1 cellular context compared by ENCODE assay signal in the genomic region with DNA sequence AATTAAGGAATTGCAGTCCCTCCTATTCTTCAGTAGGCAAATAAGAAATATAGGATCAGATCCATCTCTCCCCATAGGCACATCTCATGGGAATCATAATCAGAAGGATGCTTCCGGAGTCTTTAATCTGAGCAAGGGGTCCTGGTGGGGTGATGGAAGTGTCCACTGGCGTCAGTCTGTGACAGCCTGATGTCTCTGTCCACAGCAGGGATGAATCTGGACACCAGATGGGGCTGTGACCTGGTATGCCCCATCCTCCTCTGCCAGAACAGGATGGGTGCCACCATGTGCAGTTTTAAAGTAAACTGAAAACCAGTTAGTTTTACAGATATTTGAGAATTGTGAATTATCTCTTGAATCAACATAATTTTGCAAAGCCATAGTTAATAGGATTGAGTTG.
TF ChIP-seq lines count a peak whose summit lies in the region.

No MANE protein-coding gene starts in this region.

TF ChIP-seq in K562, 482 proteins besides CTCF, POLR2A, EP300 and RAD21:
- TF ChIP-seq, protein P1, sequence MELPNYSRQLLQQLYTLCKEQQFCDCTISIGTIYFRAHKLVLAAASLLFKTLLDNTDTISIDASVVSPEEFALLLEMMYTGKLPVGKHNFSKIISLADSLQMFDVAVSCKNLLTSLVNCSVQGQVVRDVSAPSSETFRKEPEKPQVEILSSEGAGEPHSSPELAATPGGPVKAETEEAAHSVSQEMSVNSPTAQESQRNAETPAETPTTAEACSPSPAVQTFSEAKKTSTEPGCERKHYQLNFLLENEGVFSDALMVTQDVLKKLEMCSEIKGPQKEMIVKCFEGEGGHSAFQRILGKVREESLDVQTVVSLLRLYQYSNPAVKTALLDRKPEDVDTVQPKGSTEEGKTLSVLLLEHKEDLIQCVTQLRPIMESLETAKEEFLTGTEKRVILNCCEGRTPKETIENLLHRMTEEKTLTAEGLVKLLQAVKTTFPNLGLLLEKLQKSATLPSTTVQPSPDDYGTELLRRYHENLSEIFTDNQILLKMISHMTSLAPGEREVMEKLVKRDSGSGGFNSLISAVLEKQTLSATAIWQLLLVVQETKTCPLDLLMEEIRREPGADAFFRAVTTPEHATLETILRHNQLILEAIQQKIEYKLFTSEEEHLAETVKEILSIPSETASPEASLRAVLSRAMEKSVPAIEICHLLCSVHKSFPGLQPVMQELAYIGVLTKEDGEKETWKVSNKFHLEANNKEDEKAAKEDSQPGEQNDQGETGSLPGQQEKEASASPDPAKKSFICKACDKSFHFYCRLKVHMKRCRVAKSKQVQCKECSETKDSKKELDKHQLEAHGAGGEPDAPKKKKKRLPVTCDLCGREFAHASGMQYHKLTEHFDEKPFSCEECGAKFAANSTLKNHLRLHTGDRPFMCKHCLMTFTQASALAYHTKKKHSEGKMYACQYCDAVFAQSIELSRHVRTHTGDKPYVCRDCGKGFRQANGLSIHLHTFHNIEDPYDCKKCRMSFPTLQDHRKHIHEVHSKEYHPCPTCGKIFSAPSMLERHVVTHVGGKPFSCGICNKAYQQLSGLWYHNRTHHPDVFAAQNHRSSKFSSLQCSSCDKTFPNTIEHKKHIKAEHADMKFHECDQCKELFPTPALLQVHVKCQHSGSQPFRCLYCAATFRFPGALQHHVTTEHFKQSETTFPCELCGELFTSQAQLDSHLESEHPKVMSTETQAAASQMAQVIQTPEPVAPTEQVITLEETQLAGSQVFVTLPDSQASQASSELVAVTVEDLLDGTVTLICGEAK (IDR thresholded peaks at IDR 0.05), result no peak
- TF ChIP-seq, protein P1 (CRISPR knock-in tag; IDR thresholded peaks at IDR 0.05), result no peak
- TF ChIP-seq STAT5A (IDR thresholded peaks at IDR 0.05; ENCODE audit: borderline replicate concordance, low read length), result no peak
- no peak for TF ChIP-seq MXI1 (IDR thresholded peaks at IDR 0.05; ENCODE audit: low read depth, low read length)
- no peak for TF ChIP-seq NCOA4 (IDR thresholded peaks at IDR 0.05; ENCODE audit: partially characterized antibody)
- no peak for TF ChIP-seq NFE2L1 (tag; IDR thresholded peaks at IDR 0.05; ENCODE audit: borderline replicate concordance, low read depth)
- no peak for TF ChIP-seq ZFP30 (CRISPR knock-in tag; IDR thresholded peaks at IDR 0.05; ENCODE audit: borderline replicate concordance)
- TF ChIP-seq SIRT6 (IDR thresholded peaks at IDR 0.05; ENCODE audit: low read depth, low read length), result no peak
- TF ChIP-seq KHSRP (IDR thresholded peaks at IDR 0.05), result no peak
- TF ChIP-seq ZFX (CRISPR knock-in tag; IDR thresholded peaks at IDR 0.05), result no peak
- no peak for TF ChIP-seq ZNF239 (CRISPR knock-in tag; IDR thresholded peaks at IDR 0.05)
- no peak for TF ChIP-seq ESRRB (CRISPR knock-in tag; IDR thresholded peaks at IDR 0.05; ENCODE audit: borderline replicate concordance)
- no peak for TF ChIP-seq NRF1 (conservative IDR thresholded peaks at IDR 0.05 in 1 of 2, IDR thresholded peaks at IDR 0.05 in 1 of 2)
- TF ChIP-seq HNRNPL (IDR thresholded peaks at IDR 0.05; ENCODE audit: low read depth, low read length), result no peak
- TF ChIP-seq NFYB (IDR thresholded peaks at IDR 0.05; ENCODE audit: extremely low read depth, insufficient read length), result no peak
- no peak for TF ChIP-seq SRF (CRISPR knock-in tag; IDR thresholded peaks at IDR 0.05)
- TF ChIP-seq ELF1 (tag; IDR thresholded peaks at IDR 0.05), result no peak
- no peak for TF ChIP-seq ZNF184 (CRISPR knock-in tag; IDR thresholded peaks at IDR 0.05)
